In genomic region chr6:64252256-64252655, GRCh38 we compare ENCODE assay signal across 21 cellular contexts.
DNase-seq lines count a peak whose midpoint lies in the region; ATAC-seq, FAIRE-seq and TF ChIP-seq lines count a peak whose summit lies in the region.
"Had no signal": no experiment of that assay in that cellular context is flagged by ENCODE, and none has a peak within 500 bp of the region (broad histone marks: within the 10 kb centered on the region; RNA-seq: fewer than 3 reads in every experiment).

No MANE protein-coding gene starts in this region.

- intact Hi-C loops in IMR-90 (cut with micrococcal nuclease), result no loop called here
- intact Hi-C loops in uterus (cut with DNase I; ENCODE audit: low total_unique reads), result no loop called here

- H3K36me3 ChIP-seq in IMR-90 (ENCODE audit: control insufficient read depth, insufficient read depth, low read length), result no peaks in the 10 kb centered on the region
- no peaks in the 10 kb centered on the region for H3K36me3 ChIP-seq in bronchial epithelial cell (ENCODE audit: control insufficient read depth, insufficient read depth, low read length)
- H3K36me3 ChIP-seq in uterus, result no peaks in the 10 kb centered on the region

- dilution Hi-C loops in IMR-90 (cut with HindIII; ENCODE audit: low sequenced_read_pairs, unreplicated experiment), result no loop called here

- no peak overlapping the region for H2BK5ac ChIP-seq in IMR-90 (ENCODE audit: low read depth, low read length, poor library complexity, severe bottlenecking)

- POLR2A ChIA-PET in IMR-90 (lab: Charles Lee; ENCODE audit: unreplicated experiment), result no interaction called here

- H2AFZ ChIP-seq in IMR-90 (replicated peaks; ENCODE audit: low read length, poor library complexity), result no peak overlapping the region

- no peak overlapping the region for H3K4me2 ChIP-seq in IMR-90 (ENCODE audit: low read depth, low read length)
- H3K4me2 ChIP-seq: KMS-11 had no signal

- BruUV-seq in IMR-90 (replicated peaks; lab: Mats Ljungman, UMichigan), result no TSS peak

- H3K27ac ChIP-seq in IMR-90 (ENCODE audit: insufficient read depth, low read length) (no peak overlapping the region), uterus (no peak overlapping the region)
- H3K27ac ChIP-seq: KMS-11, SK-N-MC had no signal

- no peak for TF ChIP-seq RAD21 in IMR-90 (IDR thresholded peaks at IDR 0.05; ENCODE audit: low read length)

- CTCF ChIA-PET in IMR-90 (lab: Yijun Ruan, JAX), result no interaction called here

- H3K9ac ChIP-seq in IMR-90 (ENCODE audit: low read depth, low read length), result no peak overlapping the region
- H3K9ac ChIP-seq: KMS-11 had no signal

- DNase-seq in D721Med (ENCODE audit: insufficient read length, low spot score), result no peak
- DNase-seq in IMR-90, result no peak
- peak; percentile 49 for DNase-seq in bronchial epithelial cell (ENCODE audit: low read depth)
- peak; percentile 5 for DNase-seq in left kidney (ENCODE audit: low read depth, low spot score)
- DNase-seq in uterus, result no peak
- DNase-seq: CD4-positive, CD25-positive, alpha-beta regulatory T cell; GOT3; HCEC 1CT; NCI-H1105; NCI-H2081; NCI-H446; NCI-H774; SHP77; SW 1271 had no signal

- H2AK5ac ChIP-seq in IMR-90 (ENCODE audit: low read depth, low read length), result no peak overlapping the region

- peak overlapping the region; percentile 85 for H2BK120ac ChIP-seq in IMR-90 (ENCODE audit: low read depth, low read length)

- peak overlapping the region; percentile 66; the same call in 1 of the 2 replicates for H3K23ac ChIP-seq in IMR-90 (ENCODE audit: low read depth, low read length)

- peak overlapping the region; percentile 68; the same call in 1 of the 2 replicates for H3K14ac ChIP-seq in IMR-90 (replicated peaks; ENCODE audit: low read depth, low read length)

- TF ChIP-seq POLR2A in IMR-90 (IDR thresholded peaks at IDR 0.05; ENCODE audit: low read depth, low read length), result no peak
- TF ChIP-seq POLR2A in uterus (IDR thresholded peaks at IDR 0.05), result no peak

- peak overlapping the region; percentile 82; the same call in 2 of the 3 replicates for H2BK15ac ChIP-seq in IMR-90 (ENCODE audit: low read depth, low read length)

- H4K91ac ChIP-seq in IMR-90 (ENCODE audit: insufficient read depth, low read depth, low read length), result peak overlapping the region; percentile 44; the same call in 1 of the 2 replicates

- H3K4me1 ChIP-seq in IMR-90 (ENCODE audit: control insufficient read depth, insufficient read depth, low read length) (peaks cover 12% of the 10 kb centered on the region), uterus (no peaks in the 10 kb centered on the region)

- no peak for ATAC-seq in IMR-90 (ENCODE audit: low read depth)
- ATAC-seq in HG03378 (IDR thresholded peaks at IDR 0.05; ENCODE audit: unreplicated experiment), result no peak
- ATAC-seq in GM21423 (IDR thresholded peaks at IDR 0.05; ENCODE audit: unreplicated experiment), result no peak

- H3K9me3 ChIP-seq in IMR-90 (ENCODE audit: control insufficient read depth, insufficient read depth, low read length) (no peaks in the 10 kb centered on the region), uterus (no peaks in the 10 kb centered on the region)

- peak overlapping the region; percentile 72; the same call in 1 of the 2 replicates for H3K18ac ChIP-seq in IMR-90 (ENCODE audit: low read depth, low read length)

- H3K56ac ChIP-seq in IMR-90 (ENCODE audit: extremely low read depth, insufficient read depth, low read length), result no peak overlapping the region

- FAIRE-seq in D721Med (lab: Jason Lieb, UNC) (peak; percentile 92), bronchial epithelial cell (lab: Jason Lieb, UNC) (no peak)
- FAIRE-seq: G401.6, GM12892, HTR-8/SVneo had no signal

- peak overlapping the region; percentile 87 for H2BK20ac ChIP-seq in IMR-90 (ENCODE audit: low read depth, low read length)

- no peaks in the 10 kb centered on the region for H3K79me1 ChIP-seq in IMR-90 (ENCODE audit: low read depth in 1 of 2, low read length in 2 of 2)

- peak overlapping the region; percentile 65; the same call in 1 of the 2 replicates for H3K4ac ChIP-seq in IMR-90 (ENCODE audit: low read depth, low read length)

- peaks cover 5% of the 10 kb centered on the region for H3K9me1 ChIP-seq in IMR-90 (ENCODE audit: insufficient read depth, low read length)

- H3K4me3 ChIP-seq in IMR-90 (ENCODE audit: insufficient read depth, low read depth, low read length) (no peak overlapping the region), bronchial epithelial cell (ENCODE audit: low read depth, low read length) (no peak overlapping the region), uterus (no peak overlapping the region)
- H3K4me3 ChIP-seq: SK-N-MC had no signal

- H3K27me3 ChIP-seq in IMR-90 (ENCODE audit: control insufficient read depth, insufficient read depth, low read length), result no peaks in the 10 kb centered on the region
- no peaks in the 10 kb centered on the region for H3K27me3 ChIP-seq in bronchial epithelial cell (ENCODE audit: control insufficient read depth, insufficient read depth, low read length)
- no peaks in the 10 kb centered on the region for H3K27me3 ChIP-seq in uterus

- 100% methylated on average over 1 of the region's 2 CpGs; no CpG with 5 or more reads in 1 of the 2 experiments for whole genome bisulfite sequencing in IMR-90 (ENCODE audit: extremely low coverage in 2 of 2, insufficient read length in 1 of 2), 2 experiments

- no peak for TF ChIP-seq CTCF in D721Med (IDR thresholded peaks at IDR 0.05; ENCODE audit: insufficient read depth, missing control alignments)
- no peak for TF ChIP-seq CTCF in IMR-90 (conservative IDR thresholded peaks at IDR 0.05; ENCODE audit: low read depth, low read length)
- no peak for TF ChIP-seq CTCF in bronchial epithelial cell (IDR thresholded peaks at IDR 0.05; ENCODE audit: insufficient read depth, low read length, severe bottlenecking)
- TF ChIP-seq CTCF in uterus (IDR thresholded peaks at IDR 0.05), result no peak

- peak overlapping the region in 1 of 2 experiments; percentile 49; a peak in 1 of 4 replicates for H4K8ac ChIP-seq in IMR-90 (ENCODE audit: low read depth in 2 of 2, low read length in 2 of 2)

- peak overlapping the region; percentile 12; the same call in 1 of the 2 replicates for H4K5ac ChIP-seq in IMR-90 (ENCODE audit: low read depth, low read length)

- no peaks in the 10 kb centered on the region for H4K20me1 ChIP-seq in IMR-90 (ENCODE audit: insufficient read depth, low read length)

- no peak overlapping the region for H2AK9ac ChIP-seq in IMR-90 (replicated peaks; ENCODE audit: low read depth, low read length, poor library complexity)

- in situ Hi-C loops in IMR-90 (cut with MboI; ENCODE audit: low sequenced_read_pairs), result no loop called here

TF ChIP-seq in IMR-90, 13 proteins besides CTCF, POLR2A, EP300 and RAD21:
- TF ChIP-seq USF2 (IDR thresholded peaks at IDR 0.05; ENCODE audit: low read depth, low read length) (no peak), CHD1 (IDR thresholded peaks at IDR 0.05; ENCODE audit: low read depth, low read length) (no peak), MAZ (IDR thresholded peaks at IDR 0.05; ENCODE audit: borderline replicate concordance, low read depth, low read length) (no peak), FOS (IDR thresholded peaks at IDR 0.05; ENCODE audit: low read depth, low read length) (no peak), CEBPB (IDR thresholded peaks at IDR 0.05; ENCODE audit: low read depth, low read length) (no peak), RCOR1 (IDR thresholded peaks at IDR 0.05; ENCODE audit: insufficient replicate concordance, low read length) (no peak), MXI1 (IDR thresholded peaks at IDR 0.05; ENCODE audit: borderline replicate concordance, low read depth, low read length) (no peak), BHLHE40 (IDR thresholded peaks at IDR 0.05; ENCODE audit: low read depth, low read length) (no peak), SMC3 (IDR thresholded peaks at IDR 0.05; ENCODE audit: low read depth, low read length) (no peak), RFX5 (IDR thresholded peaks at IDR 0.05; ENCODE audit: low read depth, low read length) (no peak), NFE2L2 (IDR thresholded peaks at IDR 0.05; ENCODE audit: low read depth, low read length) (no peak), ELK1 (IDR thresholded peaks at IDR 0.05; ENCODE audit: borderline replicate concordance, low read depth, low read length) (no peak), MAFK (IDR thresholded peaks at IDR 0.05; ENCODE audit: low read depth, low read length) (no peak)

Comparison
In these comparisons a context has a peak if more than half of its experiments do, and no peak if none do; other contexts are left out.
1. DNase-seq: peak in bronchial epithelial cell (single experiment) and left kidney (single experiment); none in D721Med (single experiment), IMR-90 (single experiment) and uterus (0 of 2).